2 cellular contexts compared by ENCODE assay signal in the genomic region with DNA sequence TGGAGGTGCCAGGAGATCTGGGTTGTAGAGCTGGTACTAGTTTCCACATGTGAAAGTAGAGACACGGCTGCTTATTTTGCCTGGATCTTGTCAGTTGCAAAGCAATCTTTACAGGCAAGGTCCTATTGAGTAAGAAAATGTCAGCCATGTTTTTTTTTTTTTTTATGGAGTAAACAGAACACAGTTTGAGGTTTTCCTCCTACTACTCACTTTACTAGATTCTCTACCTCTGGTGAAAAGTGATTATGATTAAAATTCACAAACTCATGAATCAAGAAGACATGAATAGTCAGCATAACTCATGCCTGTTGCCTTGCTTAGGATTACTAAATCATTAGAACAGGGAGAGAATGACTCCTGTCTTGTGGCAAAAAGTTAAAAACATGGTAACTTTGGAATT.
TF ChIP-seq lines count a peak whose summit lies in the region.

No MANE protein-coding gene starts in this region.

TF ChIP-seq in SK-N-SH, 30 proteins besides CTCF, POLR2A, EP300 and RAD21 (continued from another document):
- TF ChIP-seq, protein P1, sequence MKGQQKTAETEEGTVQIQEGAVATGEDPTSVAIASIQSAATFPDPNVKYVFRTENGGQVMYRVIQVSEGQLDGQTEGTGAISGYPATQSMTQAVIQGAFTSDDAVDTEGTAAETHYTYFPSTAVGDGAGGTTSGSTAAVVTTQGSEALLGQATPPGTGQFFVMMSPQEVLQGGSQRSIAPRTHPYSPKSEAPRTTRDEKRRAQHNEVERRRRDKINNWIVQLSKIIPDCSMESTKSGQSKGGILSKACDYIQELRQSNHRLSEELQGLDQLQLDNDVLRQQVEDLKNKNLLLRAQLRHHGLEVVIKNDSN (IDR thresholded peaks at IDR 0.05; ENCODE audit: borderline replicate concordance, low read depth), result no peak
- TF ChIP-seq MXI1 (IDR thresholded peaks at IDR 0.05; ENCODE audit: low read depth, low read length) (no peak), CHD2 (IDR thresholded peaks at IDR 0.05; ENCODE audit: low read length, partially characterized antibody) (no peak), NFIC (IDR thresholded peaks at IDR 0.05; ENCODE audit: borderline replicate concordance) (no peak), FOXJ3 (CRISPR knock-in tag; IDR thresholded peaks at IDR 0.05) (no peak)

TF ChIP-seq in SK-N-SH treated with all-trans-retinoic acid at 6 μM for 48 hours, 23 proteins besides CTCF, POLR2A, EP300 and RAD21 (continued from another document):
- TF ChIP-seq OSR1 (CRISPR knock-in tag; IDR thresholded peaks at IDR 0.05) (no peak), ZNF70 (CRISPR knock-in tag; IDR thresholded peaks at IDR 0.05) (no peak), GLIS3 (CRISPR knock-in tag; IDR thresholded peaks at IDR 0.05) (no peak), ZFP30 (CRISPR knock-in tag; IDR thresholded peaks at IDR 0.05) (no peak), ZC3H10 (CRISPR knock-in tag; IDR thresholded peaks at IDR 0.05) (no peak)
- TF ChIP-seq, protein P2, sequence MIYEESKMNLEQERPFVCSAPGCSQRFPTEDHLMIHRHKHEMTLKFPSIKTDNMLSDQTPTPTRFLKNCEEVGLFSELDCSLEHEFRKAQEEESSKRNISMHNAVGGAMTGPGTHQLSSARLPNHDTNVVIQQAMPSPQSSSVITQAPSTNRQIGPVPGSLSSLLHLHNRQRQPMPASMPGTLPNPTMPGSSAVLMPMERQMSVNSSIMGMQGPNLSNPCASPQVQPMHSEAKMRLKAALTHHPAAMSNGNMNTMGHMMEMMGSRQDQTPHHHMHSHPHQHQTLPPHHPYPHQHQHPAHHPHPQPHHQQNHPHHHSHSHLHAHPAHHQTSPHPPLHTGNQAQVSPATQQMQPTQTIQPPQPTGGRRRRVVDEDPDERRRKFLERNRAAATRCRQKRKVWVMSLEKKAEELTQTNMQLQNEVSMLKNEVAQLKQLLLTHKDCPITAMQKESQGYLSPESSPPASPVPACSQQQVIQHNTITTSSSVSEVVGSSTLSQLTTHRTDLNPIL (CRISPR knock-in tag; IDR thresholded peaks at IDR 0.05; ENCODE audit: low read depth), result no peak
- TF ChIP-seq, protein P3, sequence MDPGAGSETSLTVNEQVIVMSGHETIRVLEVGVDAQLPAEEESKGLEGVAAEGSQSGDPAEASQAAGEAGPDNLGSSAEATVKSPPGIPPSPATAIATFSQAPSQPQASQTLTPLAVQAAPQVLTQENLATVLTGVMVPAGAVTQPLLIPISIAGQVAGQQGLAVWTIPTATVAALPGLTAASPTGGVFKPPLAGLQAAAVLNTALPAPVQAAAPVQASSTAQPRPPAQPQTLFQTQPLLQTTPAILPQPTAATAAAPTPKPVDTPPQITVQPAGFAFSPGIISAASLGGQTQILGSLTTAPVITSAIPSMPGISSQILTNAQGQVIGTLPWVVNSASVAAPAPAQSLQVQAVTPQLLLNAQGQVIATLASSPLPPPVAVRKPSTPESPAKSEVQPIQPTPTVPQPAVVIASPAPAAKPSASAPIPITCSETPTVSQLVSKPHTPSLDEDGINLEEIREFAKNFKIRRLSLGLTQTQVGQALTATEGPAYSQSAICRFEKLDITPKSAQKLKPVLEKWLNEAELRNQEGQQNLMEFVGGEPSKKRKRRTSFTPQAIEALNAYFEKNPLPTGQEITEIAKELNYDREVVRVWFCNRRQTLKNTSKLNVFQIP (CRISPR knock-in tag; IDR thresholded peaks at IDR 0.05; ENCODE audit: borderline replicate concordance, low read depth), result no peak
- TF ChIP-seq, protein P4, sequence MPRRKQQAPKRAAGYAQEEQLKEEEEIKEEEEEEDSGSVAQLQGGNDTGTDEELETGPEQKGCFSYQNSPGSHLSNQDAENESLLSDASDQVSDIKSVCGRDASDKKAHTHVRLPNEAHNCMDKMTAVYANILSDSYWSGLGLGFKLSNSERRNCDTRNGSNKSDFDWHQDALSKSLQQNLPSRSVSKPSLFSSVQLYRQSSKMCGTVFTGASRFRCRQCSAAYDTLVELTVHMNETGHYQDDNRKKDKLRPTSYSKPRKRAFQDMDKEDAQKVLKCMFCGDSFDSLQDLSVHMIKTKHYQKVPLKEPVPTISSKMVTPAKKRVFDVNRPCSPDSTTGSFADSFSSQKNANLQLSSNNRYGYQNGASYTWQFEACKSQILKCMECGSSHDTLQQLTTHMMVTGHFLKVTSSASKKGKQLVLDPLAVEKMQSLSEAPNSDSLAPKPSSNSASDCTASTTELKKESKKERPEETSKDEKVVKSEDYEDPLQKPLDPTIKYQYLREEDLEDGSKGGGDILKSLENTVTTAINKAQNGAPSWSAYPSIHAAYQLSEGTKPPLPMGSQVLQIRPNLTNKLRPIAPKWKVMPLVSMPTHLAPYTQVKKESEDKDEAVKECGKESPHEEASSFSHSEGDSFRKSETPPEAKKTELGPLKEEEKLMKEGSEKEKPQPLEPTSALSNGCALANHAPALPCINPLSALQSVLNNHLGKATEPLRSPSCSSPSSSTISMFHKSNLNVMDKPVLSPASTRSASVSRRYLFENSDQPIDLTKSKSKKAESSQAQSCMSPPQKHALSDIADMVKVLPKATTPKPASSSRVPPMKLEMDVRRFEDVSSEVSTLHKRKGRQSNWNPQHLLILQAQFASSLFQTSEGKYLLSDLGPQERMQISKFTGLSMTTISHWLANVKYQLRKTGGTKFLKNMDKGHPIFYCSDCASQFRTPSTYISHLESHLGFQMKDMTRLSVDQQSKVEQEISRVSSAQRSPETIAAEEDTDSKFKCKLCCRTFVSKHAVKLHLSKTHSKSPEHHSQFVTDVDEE (CRISPR knock-in tag; IDR thresholded peaks at IDR 0.05), result no peak
- TF ChIP-seq, protein P5, sequence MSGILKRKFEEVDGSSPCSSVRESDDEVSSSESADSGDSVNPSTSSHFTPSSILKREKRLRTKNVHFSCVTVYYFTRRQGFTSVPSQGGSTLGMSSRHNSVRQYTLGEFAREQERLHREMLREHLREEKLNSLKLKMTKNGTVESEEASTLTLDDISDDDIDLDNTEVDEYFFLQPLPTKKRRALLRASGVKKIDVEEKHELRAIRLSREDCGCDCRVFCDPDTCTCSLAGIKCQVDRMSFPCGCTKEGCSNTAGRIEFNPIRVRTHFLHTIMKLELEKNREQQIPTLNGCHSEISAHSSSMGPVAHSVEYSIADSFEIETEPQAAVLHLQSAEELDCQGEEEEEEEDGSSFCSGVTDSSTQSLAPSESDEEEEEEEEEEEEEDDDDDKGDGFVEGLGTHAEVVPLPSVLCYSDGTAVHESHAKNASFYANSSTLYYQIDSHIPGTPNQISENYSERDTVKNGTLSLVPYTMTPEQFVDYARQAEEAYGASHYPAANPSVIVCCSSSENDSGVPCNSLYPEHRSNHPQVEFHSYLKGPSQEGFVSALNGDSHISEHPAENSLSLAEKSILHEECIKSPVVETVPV (CRISPR knock-in tag; IDR thresholded peaks at IDR 0.05), result no peak
